ENCODE assay signal across 1 cellular context in genomic region chr1:178542554-178543290, GRCh38.
TF ChIP-seq lines count a peak whose summit lies in the region.

No MANE protein-coding gene starts in this region.

TF ChIP-seq in HepG2, 621 proteins besides CTCF, POLR2A, EP300 and RAD21 (continues in another document):
- peak; percentile 40; the same call in 1 of the 2 replicates for TF ChIP-seq ZNF605 (CRISPR knock-in tag; IDR thresholded peaks at IDR 0.05)
- 0 out of 2 replicates have a peak, but pooled peaks have one; percentile 5 for TF ChIP-seq ZNF737 (CRISPR knock-in tag; IDR thresholded peaks at IDR 0.05; ENCODE audit: borderline replicate concordance)
- TF ChIP-seq GMEB2 (CRISPR knock-in tag; IDR thresholded peaks at IDR 0.05; ENCODE audit: low read depth): no peak
- TF ChIP-seq REL (CRISPR knock-in tag; conservative IDR thresholded peaks at IDR 0.05): 0 out of 2 replicates have a peak, but pooled peaks have one; percentile 47
- 0 out of 2 replicates have a peak, but pooled peaks have one; percentile 6 for TF ChIP-seq TOPORS (CRISPR knock-in tag; IDR thresholded peaks at IDR 0.05)
- TF ChIP-seq ZNF713 (CRISPR knock-in tag; IDR thresholded peaks at IDR 0.05): no peak
- TF ChIP-seq NCOA1 (CRISPR knock-in tag; IDR thresholded peaks at IDR 0.05): 0 out of 2 replicates have a peak, but pooled peaks have one; percentile 17
- TF ChIP-seq ZBED4 (CRISPR knock-in tag; IDR thresholded peaks at IDR 0.05; ENCODE audit: borderline replicate concordance): no peak
- TF ChIP-seq BCL6 (CRISPR knock-in tag; IDR thresholded peaks at IDR 0.05): peak; percentile 50; the same call in 1 of the 2 replicates
- 0 out of 2 replicates have a peak, but pooled peaks have one; percentile 30 for TF ChIP-seq ZNF569 (CRISPR knock-in tag; IDR thresholded peaks at IDR 0.05; ENCODE audit: borderline replicate concordance)
- TF ChIP-seq SP4 (CRISPR knock-in tag; IDR thresholded peaks at IDR 0.05): peak; percentile 47; the same call in 1 of the 2 replicates
- no peak for TF ChIP-seq RCOR2 (CRISPR knock-in tag; IDR thresholded peaks at IDR 0.05)
- TF ChIP-seq SNAPC4 (CRISPR knock-in tag; IDR thresholded peaks at IDR 0.05): peak; percentile 25; the same call in 1 of the 2 replicates
- no peak; the same call in 1 of the 2 replicates for TF ChIP-seq ZNF704 (CRISPR knock-in tag; IDR thresholded peaks at IDR 0.05; ENCODE audit: borderline replicate concordance)
- no peak for TF ChIP-seq ZNF432 (CRISPR knock-in tag; IDR thresholded peaks at IDR 0.05; ENCODE audit: borderline replicate concordance)
- 0 out of 2 replicates have a peak, but pooled peaks have one; percentile 17 for TF ChIP-seq ZNF263 (CRISPR knock-in tag; IDR thresholded peaks at IDR 0.05)
- no peak for TF ChIP-seq NKX3-1 (CRISPR knock-in tag; IDR thresholded peaks at IDR 0.05)
- TF ChIP-seq GATAD1 (CRISPR knock-in tag; IDR thresholded peaks at IDR 0.05): peak; percentile 68
- no peak for TF ChIP-seq NR2F6 (IDR thresholded peaks at IDR 0.05)
- no peak for TF ChIP-seq NR2F6 (CRISPR knock-in tag; IDR thresholded peaks at IDR 0.05)
- TF ChIP-seq ZNF784 (CRISPR knock-in tag; IDR thresholded peaks at IDR 0.05; ENCODE audit: borderline replicate concordance): 0 out of 2 replicates have a peak, but pooled peaks have one; percentile 17
- no peak for TF ChIP-seq ZNF136 (CRISPR knock-in tag; IDR thresholded peaks at IDR 0.05; ENCODE audit: low read depth)
- peak; percentile 79 for TF ChIP-seq UBTF (CRISPR knock-in tag; IDR thresholded peaks at IDR 0.05)
- TF ChIP-seq MAFG (CRISPR knock-in tag; IDR thresholded peaks at IDR 0.05): no peak
- peak; percentile 60 for TF ChIP-seq ZNF687 (CRISPR knock-in tag; IDR thresholded peaks at IDR 0.05)
- no peak for TF ChIP-seq ZNF251 (CRISPR knock-in tag; IDR thresholded peaks at IDR 0.05)
- TF ChIP-seq ZNF563 (CRISPR knock-in tag; IDR thresholded peaks at IDR 0.05): no peak; the same call in 1 of the 2 replicates
- 0 out of 2 replicates have a peak, but pooled peaks have one; percentile 3 for TF ChIP-seq KDM5B (CRISPR knock-in tag; IDR thresholded peaks at IDR 0.05; ENCODE audit: borderline replicate concordance)
- peak; percentile 53; the same call in 1 of the 2 replicates for TF ChIP-seq FOXC1 (CRISPR knock-in tag; IDR thresholded peaks at IDR 0.05; ENCODE audit: borderline replicate concordance)
- no peak; the same call in 1 of the 2 replicates for TF ChIP-seq ZNF546 (CRISPR knock-in tag; conservative IDR thresholded peaks at IDR 0.05)
- no peak for TF ChIP-seq WIZ (CRISPR knock-in tag; IDR thresholded peaks at IDR 0.05)
- TF ChIP-seq ZNF20 (CRISPR knock-in tag; IDR thresholded peaks at IDR 0.05): no peak
- no peak for TF ChIP-seq MATR3 (CRISPR knock-in tag; IDR thresholded peaks at IDR 0.05)
- peak; percentile 66 for TF ChIP-seq HNRNPK (IDR thresholded peaks at IDR 0.05; ENCODE audit: low read depth, low read length, poor library complexity, severe bottlenecking)
- TF ChIP-seq PATZ1 (CRISPR knock-in tag; IDR thresholded peaks at IDR 0.05): peak; percentile 91
- no peak for TF ChIP-seq ZNF674 (CRISPR knock-in tag; IDR thresholded peaks at IDR 0.05; ENCODE audit: low read depth)
- TF ChIP-seq ZNF30 (CRISPR knock-in tag; IDR thresholded peaks at IDR 0.05): no peak
